In the genomic region with DNA sequence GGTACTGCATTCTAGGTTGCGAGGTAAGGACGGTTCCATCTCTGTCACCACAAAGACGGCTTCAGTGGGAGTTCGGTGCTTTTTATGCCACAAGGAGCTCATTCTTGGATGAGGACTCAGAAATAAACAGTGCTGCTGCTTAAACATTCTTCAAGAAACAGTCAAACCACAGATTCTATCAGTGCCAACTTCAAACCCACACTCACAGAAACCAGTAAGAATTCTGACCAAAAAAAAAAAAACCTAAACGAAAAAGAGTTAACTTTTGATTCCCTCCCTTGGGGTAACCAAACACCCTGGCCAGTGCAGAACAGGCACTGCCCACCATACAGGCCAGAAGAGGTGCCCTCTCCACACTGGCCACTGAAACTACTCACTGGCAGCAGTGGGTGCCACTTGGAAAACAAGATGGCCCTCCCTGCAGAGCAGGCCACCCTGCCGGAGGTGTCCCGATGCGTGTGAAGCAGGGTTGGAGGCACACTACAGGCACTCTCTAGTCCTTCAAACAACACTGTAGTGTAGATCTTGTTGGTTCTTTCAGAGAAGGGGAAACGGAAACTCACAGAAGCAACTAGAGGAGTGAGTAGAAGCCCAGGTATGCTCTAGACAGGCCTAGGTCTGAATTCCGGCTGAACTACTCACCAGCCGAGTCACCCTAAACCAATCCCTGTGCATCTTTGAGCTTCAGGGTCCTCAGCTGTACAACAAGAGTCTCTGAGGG, we compare ENCODE assay signal across 1 cellular context.
A peak's percentile ranks its signal among the peaks of the same experiment; 100 is the strongest.
TF ChIP-seq lines count a peak whose summit lies in the region.

No MANE protein-coding gene starts in this region.

TF ChIP-seq in K562, 482 proteins besides CTCF, POLR2A, EP300 and RAD21 (continued from another document):
- peak; percentile 88 for TF ChIP-seq ZNF395 (CRISPR knock-in tag; IDR thresholded peaks at IDR 0.05)
- TF ChIP-seq, protein P1, sequence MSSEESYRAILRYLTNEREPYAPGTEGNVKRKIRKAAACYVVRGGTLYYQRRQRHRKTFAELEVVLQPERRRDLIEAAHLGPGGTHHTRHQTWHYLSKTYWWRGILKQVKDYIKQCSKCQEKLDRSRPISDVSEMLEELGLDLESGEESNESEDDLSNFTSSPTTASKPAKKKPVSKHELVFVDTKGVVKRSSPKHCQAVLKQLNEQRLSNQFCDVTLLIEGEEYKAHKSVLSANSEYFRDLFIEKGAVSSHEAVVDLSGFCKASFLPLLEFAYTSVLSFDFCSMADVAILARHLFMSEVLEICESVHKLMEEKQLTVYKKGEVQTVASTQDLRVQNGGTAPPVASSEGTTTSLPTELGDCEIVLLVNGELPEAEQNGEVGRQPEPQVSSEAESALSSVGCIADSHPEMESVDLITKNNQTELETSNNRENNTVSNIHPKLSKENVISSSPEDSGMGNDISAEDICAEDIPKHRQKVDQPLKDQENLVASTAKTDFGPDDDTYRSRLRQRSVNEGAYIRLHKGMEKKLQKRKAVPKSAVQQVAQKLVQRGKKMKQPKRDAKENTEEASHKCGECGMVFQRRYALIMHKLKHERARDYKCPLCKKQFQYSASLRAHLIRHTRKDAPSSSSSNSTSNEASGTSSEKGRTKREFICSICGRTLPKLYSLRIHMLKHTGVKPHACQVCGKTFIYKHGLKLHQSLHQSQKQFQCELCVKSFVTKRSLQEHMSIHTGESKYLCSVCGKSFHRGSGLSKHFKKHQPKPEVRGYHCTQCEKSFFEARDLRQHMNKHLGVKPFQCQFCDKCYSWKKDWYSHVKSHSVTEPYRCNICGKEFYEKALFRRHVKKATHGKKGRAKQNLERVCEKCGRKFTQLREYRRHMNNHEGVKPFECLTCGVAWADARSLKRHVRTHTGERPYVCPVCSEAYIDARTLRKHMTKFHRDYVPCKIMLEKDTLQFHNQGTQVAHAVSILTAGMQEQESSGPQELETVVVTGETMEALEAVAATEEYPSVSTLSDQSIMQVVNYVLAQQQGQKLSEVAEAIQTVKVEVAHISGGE (CRISPR knock-in tag; IDR thresholded peaks at IDR 0.05): no peak
